ENCODE assay signal across 9 cellular contexts in the genomic region with DNA sequence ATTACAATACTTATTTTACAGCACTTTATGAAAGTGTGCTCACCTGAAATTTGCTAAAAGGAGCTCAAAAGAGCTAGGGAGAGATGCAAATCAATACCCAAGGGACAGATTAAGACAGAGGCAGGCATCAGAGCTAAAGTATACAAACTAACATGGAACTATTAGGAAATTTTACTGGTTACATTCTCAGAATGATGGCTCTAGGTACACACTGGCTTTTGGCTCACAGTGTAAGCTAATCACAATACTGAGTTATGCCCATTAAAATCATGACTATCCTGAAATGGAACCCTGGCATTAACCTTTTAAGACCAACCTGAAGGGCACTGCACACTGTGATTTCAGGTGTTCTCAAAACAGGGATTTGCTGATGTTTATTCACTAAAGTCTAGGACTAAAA.
"Had no signal": no experiment of that assay in that cellular context is flagged by ENCODE, and none has a peak within 500 bp of the region (broad histone marks: within the 10 kb centered on the region; RNA-seq: fewer than 3 reads in every experiment).

No MANE protein-coding gene starts in this region.

- H3K4me2 ChIP-seq: GM23338 had no signal

- FAIRE-seq: H1, H54, K562 had no signal

- H3K4me3 Mint-ChIP-seq: GM23338, H9 had no signal

- H3K27ac ChIP-seq: HL-60 had no signal

- H3K4me1 Mint-ChIP-seq: GM23338 had no signal

- H3K9me3 Mint-ChIP-seq: GM23338, H9 had no signal

- H3K27ac Mint-ChIP-seq: GM23338 had no signal

- H3K4me3 ChIP-seq: GM23338, K562 had no signal

- ATAC-seq: GM23338, K562 had no signal

- H2AFZ ChIP-seq: GM23338 had no signal

- DNase-seq: H9, HCEC 1CT, IMR-90, KG1 had no signal
